In genomic region chr2:15810451-15811150, GRCh38 we compare ENCODE assay signal across 26 cellular contexts.
"Had no signal": no experiment of that assay in that cellular context is flagged by ENCODE, and none has a peak within 500 bp of the region (broad histone marks: within the 10 kb centered on the region; RNA-seq: fewer than 3 reads in every experiment).

No MANE protein-coding gene starts in this region.

- H3K27ac Mint-ChIP-seq: activated naive CD4-positive, alpha-beta T cell treated with anti-CD3 and anti-CD28 coated beads for 36 hours; activated naive CD8-positive, alpha-beta T cell treated with anti-CD3 and anti-CD28 coated beads, Interleukin-2, amount 10 ng/mL, durations not matched to agents 7 days and 5 days; stimulated activated memory B cell treated with anti-CD40 and anti-IgM and Interleukin-4, amounts not matched to agents 10 μg/mL and 1 μg/mL and 100 μg/mL, for 72 hours; T-helper 1 cell treated with Interleukin-12 subunit alpha and Interleukin-12 subunit beta and Interleukin-4 antibody, amounts not matched to agents 30 μg/mL and 1 μg/mL, for 36 hours had no signal

- H3K4me3 ChIP-seq: hepatocyte, lung, sigmoid colon, SJSA1, smooth muscle cell, stomach, thoracic aorta, upper lobe of right lung had no signal

- H3K79me2 ChIP-seq: hepatocyte had no signal

- H3K4me1 ChIP-seq: sigmoid colon, SJSA1, stomach, upper lobe of right lung had no signal

- DNase-seq: activated CD4-positive, alpha-beta T cell treated with anti-CD3 and anti-CD28 coated beads for 4 hours; activated CD4-positive, alpha-beta T cell treated with anti-CD3 and anti-CD28 coated beads, Interleukin-2, amount 50 U/mL, for 48 hours; activated CD4-positive, CD25-positive, alpha-beta regulatory T cell; activated effector memory CD4-positive, alpha-beta T cell treated with Interleukin-2 at 50 U/mL for 16 hours; activated naive CD4-positive, alpha-beta T cell treated with anti-CD3 and anti-CD28 coated beads for 36 hours; activated naive CD8-positive, alpha-beta T cell treated with anti-CD3 and anti-CD28 coated beads, Interleukin-2, amount 10 ng/mL, durations not matched to agents 7 days and 5 days; activated T-cell treated with anti-CD3 and anti-CD28 coated beads, Interleukin-2, amount 50 U/mL, for 48 hours; amygdala; central memory CD4-positive, alpha-beta T cell; dermis blood vessel endothelial cell; effector CD8-positive, alpha-beta T cell; erythroblast; foreskin fibroblast; naive thymus-derived CD8-positive, alpha-beta T cell; nucleus accumbens; sigmoid colon; stimulated activated CD4-positive, alpha-beta T cell treated with anti-CD3 and anti-CD28 coated beads, Interleukin-15, amount 100 ng/mL, for 24 hours; stomach; upper lobe of right lung had no signal

- H3K4me3 Mint-ChIP-seq: activated naive CD4-positive, alpha-beta T cell treated with anti-CD3 and anti-CD28 coated beads for 36 hours; activated naive CD8-positive, alpha-beta T cell treated with anti-CD3 and anti-CD28 coated beads, Interleukin-2, amount 10 ng/mL, durations not matched to agents 7 days and 5 days; naive thymus-derived CD8-positive, alpha-beta T cell; stimulated activated memory B cell treated with anti-CD40 and anti-IgM and Interleukin-4, amounts not matched to agents 10 μg/mL and 1 μg/mL and 100 μg/mL, for 72 hours; T-helper 1 cell treated with Interleukin-12 subunit alpha and Interleukin-12 subunit beta and Interleukin-4 antibody, amounts not matched to agents 30 μg/mL and 1 μg/mL, for 36 hours had no signal

- H3K27ac ChIP-seq: hepatocyte, sigmoid colon, SJSA1, stomach, thoracic aorta, upper lobe of right lung had no signal

- H2AFZ ChIP-seq: hepatocyte had no signal

- H3K4me2 ChIP-seq: hepatocyte, smooth muscle cell had no signal

- H3K27me3 ChIP-seq: hepatocyte, sigmoid colon, SJSA1, stomach, upper lobe of right lung had no signal

- H3K36me3 ChIP-seq: sigmoid colon, SJSA1, stomach, thoracic aorta, upper lobe of right lung had no signal

- ATAC-seq: naive thymus-derived CD8-positive, alpha-beta T cell; stimulated activated memory B cell treated with anti-CD40 and anti-IgM and Interleukin-4, amounts not matched to agents 10 μg/mL and 1 μg/mL and 100 μg/mL, for 72 hours; upper lobe of right lung had no signal

- H3K4me1 Mint-ChIP-seq: activated naive CD8-positive, alpha-beta T cell treated with anti-CD3 and anti-CD28 coated beads, Interleukin-2, amount 10 ng/mL, durations not matched to agents 7 days and 5 days; naive thymus-derived CD8-positive, alpha-beta T cell; stimulated activated memory B cell treated with anti-CD40 and anti-IgM and Interleukin-4, amounts not matched to agents 10 μg/mL and 1 μg/mL and 100 μg/mL, for 72 hours had no signal

- H3K9me3 ChIP-seq: sigmoid colon, SJSA1, stomach, thoracic aorta, upper lobe of right lung had no signal

- H3K9me3 Mint-ChIP-seq: activated naive CD4-positive, alpha-beta T cell treated with anti-CD3 and anti-CD28 coated beads for 36 hours; activated naive CD8-positive, alpha-beta T cell treated with anti-CD3 and anti-CD28 coated beads, Interleukin-2, amount 10 ng/mL, durations not matched to agents 7 days and 5 days; naive thymus-derived CD8-positive, alpha-beta T cell; stimulated activated memory B cell treated with anti-CD40 and anti-IgM and Interleukin-4, amounts not matched to agents 10 μg/mL and 1 μg/mL and 100 μg/mL, for 72 hours; T-helper 1 cell treated with Interleukin-12 subunit alpha and Interleukin-12 subunit beta and Interleukin-4 antibody, amounts not matched to agents 30 μg/mL and 1 μg/mL, for 36 hours had no signal

- H3K36me3 Mint-ChIP-seq: activated naive CD8-positive, alpha-beta T cell treated with anti-CD3 and anti-CD28 coated beads, Interleukin-2, amount 10 ng/mL, durations not matched to agents 7 days and 5 days; naive thymus-derived CD8-positive, alpha-beta T cell; stimulated activated memory B cell treated with anti-CD40 and anti-IgM and Interleukin-4, amounts not matched to agents 10 μg/mL and 1 μg/mL and 100 μg/mL, for 72 hours had no signal
